1 cellular context compared by ENCODE assay signal in the genomic region with DNA sequence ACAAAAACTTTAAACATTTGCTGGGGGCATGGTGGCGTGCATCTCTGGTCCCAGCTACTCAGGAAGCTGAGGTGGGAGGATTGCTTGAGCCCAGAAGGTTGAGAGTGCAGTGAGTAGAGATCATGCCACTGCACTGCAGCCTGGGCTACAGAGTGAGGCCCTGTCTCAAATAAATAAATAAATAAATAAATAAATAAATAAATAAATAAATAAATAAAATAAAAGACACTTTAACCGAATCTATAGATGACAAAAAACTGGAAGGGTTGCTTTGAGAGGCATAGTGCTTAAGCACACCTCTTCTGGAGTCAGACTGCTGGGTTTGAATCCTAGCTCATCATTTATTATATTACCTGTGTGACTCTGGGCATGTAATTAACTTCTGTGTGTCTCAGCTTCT.
TF ChIP-seq lines count a peak whose summit lies in the region.

No MANE protein-coding gene starts in this region.

TF ChIP-seq in HEK293, 187 proteins besides CTCF, POLR2A, EP300 and RAD21 (continued from another document):
- TF ChIP-seq, protein P1, sequence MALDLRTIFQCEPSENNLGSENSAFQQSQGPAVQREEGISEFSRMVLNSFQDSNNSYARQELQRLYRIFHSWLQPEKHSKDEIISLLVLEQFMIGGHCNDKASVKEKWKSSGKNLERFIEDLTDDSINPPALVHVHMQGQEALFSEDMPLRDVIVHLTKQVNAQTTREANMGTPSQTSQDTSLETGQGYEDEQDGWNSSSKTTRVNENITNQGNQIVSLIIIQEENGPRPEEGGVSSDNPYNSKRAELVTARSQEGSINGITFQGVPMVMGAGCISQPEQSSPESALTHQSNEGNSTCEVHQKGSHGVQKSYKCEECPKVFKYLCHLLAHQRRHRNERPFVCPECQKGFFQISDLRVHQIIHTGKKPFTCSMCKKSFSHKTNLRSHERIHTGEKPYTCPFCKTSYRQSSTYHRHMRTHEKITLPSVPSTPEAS (tag by site-specific recombination; IDR thresholded peaks at IDR 0.05) = no peak
- TF ChIP-seq ZNF785 (tag by site-specific recombination; IDR thresholded peaks at IDR 0.05) (no peak), GLI4 (tag by site-specific recombination; IDR thresholded peaks at IDR 0.05) (no peak), ZNF555 (tag by site-specific recombination; conservative IDR thresholded peaks at IDR 0.05) (peak; percentile 49), ZNF394 (tag by site-specific recombination; IDR thresholded peaks at IDR 0.05; ENCODE audit: borderline replicate concordance) (peak; percentile 69; the same call in 1 of the 2 replicates), ZNF747 (tag by site-specific recombination; IDR thresholded peaks at IDR 0.05) (no peak), ZNF391 (tag by site-specific recombination; IDR thresholded peaks at IDR 0.05; ENCODE audit: borderline replicate concordance, low read depth) (no peak), ZBTB7A (tag by site-specific recombination; IDR thresholded peaks at IDR 0.05; ENCODE audit: low read depth) (no peak), ZNF24 (tag by site-specific recombination; IDR thresholded peaks at IDR 0.05) (no peak), ZNF623 (tag by site-specific recombination; IDR thresholded peaks at IDR 0.05) (peak; percentile 29; the same call in 1 of the 2 replicates), ZNF585B (tag by site-specific recombination; IDR thresholded peaks at IDR 0.05) (no peak), ZNF544 (tag by site-specific recombination; IDR thresholded peaks at IDR 0.05) (no peak)
- TF ChIP-seq, protein P2, sequence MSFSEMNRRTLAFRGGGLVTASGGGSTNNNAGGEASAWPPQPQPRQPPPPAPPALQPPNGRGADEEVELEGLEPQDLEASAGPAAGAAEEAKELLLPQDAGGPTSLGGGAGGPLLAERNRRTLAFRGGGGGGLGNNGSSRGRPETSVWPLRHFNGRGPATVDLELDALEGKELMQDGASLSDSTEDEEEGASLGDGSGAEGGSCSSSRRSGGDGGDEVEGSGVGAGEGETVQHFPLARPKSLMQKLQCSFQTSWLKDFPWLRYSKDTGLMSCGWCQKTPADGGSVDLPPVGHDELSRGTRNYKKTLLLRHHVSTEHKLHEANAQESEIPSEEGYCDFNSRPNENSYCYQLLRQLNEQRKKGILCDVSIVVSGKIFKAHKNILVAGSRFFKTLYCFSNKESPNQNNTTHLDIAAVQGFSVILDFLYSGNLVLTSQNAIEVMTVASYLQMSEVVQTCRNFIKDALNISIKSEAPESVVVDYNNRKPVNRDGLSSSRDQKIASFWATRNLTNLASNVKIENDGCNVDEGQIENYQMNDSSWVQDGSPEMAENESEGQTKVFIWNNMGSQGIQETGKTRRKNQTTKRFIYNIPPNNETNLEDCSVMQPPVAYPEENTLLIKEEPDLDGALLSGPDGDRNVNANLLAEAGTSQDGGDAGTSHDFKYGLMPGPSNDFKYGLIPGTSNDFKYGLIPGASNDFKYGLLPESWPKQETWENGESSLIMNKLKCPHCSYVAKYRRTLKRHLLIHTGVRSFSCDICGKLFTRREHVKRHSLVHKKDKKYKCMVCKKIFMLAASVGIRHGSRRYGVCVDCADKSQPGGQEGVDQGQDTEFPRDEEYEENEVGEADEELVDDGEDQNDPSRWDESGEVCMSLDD (tag by site-specific recombination; IDR thresholded peaks at IDR 0.05) = no peak
- TF ChIP-seq, protein P3, sequence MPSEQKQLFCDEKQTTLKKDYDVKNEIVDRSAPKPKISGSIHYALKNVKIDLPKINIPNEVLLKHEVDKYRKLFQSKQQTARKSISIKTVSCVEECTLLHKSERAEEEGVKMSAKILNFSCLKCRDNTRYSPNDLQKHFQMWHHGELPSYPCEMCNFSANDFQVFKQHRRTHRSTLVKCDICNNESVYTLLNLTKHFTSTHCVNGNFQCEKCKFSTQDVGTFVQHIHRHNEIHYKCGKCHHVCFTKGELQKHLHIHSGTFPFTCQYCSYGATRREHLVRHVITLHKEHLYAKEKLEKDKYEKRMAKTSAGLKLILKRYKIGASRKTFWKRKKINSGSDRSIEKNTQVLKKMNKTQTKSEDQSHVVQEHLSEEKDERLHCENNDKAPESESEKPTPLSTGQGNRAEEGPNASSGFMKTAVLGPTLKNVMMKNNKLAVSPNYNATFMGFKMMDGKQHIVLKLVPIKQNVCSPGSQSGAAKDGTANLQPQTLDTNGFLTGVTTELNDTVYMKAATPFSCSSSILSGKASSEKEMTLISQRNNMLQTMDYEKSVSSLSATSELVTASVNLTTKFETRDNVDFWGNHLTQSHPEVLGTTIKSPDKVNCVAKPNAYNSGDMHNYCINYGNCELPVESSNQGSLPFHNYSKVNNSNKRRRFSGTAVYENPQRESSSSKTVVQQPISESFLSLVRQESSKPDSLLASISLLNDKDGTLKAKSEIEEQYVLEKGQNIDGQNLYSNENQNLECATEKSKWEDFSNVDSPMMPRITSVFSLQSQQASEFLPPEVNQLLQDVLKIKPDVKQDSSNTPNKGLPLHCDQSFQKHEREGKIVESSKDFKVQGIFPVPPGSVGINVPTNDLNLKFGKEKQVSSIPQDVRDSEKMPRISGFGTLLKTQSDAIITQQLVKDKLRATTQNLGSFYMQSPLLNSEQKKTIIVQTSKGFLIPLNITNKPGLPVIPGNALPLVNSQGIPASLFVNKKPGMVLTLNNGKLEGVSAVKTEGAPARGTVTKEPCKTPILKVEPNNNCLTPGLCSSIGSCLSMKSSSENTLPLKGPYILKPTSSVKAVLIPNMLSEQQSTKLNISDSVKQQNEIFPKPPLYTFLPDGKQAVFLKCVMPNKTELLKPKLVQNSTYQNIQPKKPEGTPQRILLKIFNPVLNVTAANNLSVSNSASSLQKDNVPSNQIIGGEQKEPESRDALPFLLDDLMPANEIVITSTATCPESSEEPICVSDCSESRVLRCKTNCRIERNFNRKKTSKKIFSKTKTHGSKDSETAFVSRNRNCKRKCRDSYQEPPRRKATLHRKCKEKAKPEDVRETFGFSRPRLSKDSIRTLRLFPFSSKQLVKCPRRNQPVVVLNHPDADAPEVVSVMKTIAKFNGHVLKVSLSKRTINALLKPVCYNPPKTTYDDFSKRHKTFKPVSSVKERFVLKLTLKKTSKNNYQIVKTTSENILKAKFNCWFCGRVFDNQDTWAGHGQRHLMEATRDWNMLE (tag by site-specific recombination; conservative IDR thresholded peaks at IDR 0.05; ENCODE audit: low read depth) = peak; percentile 49; the same call in 1 of the 2 replicates
- TF ChIP-seq, protein P4, sequence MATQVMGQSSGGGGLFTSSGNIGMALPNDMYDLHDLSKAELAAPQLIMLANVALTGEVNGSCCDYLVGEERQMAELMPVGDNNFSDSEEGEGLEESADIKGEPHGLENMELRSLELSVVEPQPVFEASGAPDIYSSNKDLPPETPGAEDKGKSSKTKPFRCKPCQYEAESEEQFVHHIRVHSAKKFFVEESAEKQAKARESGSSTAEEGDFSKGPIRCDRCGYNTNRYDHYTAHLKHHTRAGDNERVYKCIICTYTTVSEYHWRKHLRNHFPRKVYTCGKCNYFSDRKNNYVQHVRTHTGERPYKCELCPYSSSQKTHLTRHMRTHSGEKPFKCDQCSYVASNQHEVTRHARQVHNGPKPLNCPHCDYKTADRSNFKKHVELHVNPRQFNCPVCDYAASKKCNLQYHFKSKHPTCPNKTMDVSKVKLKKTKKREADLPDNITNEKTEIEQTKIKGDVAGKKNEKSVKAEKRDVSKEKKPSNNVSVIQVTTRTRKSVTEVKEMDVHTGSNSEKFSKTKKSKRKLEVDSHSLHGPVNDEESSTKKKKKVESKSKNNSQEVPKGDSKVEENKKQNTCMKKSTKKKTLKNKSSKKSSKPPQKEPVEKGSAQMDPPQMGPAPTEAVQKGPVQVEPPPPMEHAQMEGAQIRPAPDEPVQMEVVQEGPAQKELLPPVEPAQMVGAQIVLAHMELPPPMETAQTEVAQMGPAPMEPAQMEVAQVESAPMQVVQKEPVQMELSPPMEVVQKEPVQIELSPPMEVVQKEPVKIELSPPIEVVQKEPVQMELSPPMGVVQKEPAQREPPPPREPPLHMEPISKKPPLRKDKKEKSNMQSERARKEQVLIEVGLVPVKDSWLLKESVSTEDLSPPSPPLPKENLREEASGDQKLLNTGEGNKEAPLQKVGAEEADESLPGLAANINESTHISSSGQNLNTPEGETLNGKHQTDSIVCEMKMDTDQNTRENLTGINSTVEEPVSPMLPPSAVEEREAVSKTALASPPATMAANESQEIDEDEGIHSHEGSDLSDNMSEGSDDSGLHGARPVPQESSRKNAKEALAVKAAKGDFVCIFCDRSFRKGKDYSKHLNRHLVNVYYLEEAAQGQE (tag by site-specific recombination; IDR thresholded peaks at IDR 0.05) = 0 out of 2 replicates have a peak, but pooled peaks have one; percentile 19
- TF ChIP-seq, protein P5, sequence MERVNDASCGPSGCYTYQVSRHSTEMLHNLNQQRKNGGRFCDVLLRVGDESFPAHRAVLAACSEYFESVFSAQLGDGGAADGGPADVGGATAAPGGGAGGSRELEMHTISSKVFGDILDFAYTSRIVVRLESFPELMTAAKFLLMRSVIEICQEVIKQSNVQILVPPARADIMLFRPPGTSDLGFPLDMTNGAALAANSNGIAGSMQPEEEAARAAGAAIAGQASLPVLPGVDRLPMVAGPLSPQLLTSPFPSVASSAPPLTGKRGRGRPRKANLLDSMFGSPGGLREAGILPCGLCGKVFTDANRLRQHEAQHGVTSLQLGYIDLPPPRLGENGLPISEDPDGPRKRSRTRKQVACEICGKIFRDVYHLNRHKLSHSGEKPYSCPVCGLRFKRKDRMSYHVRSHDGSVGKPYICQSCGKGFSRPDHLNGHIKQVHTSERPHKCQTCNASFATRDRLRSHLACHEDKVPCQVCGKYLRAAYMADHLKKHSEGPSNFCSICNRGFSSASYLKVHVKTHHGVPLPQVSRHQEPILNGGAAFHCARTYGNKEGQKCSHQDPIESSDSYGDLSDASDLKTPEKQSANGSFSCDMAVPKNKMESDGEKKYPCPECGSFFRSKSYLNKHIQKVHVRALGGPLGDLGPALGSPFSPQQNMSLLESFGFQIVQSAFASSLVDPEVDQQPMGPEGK (tag by site-specific recombination; IDR thresholded peaks at IDR 0.05) = no peak
- TF ChIP-seq, protein P6, sequence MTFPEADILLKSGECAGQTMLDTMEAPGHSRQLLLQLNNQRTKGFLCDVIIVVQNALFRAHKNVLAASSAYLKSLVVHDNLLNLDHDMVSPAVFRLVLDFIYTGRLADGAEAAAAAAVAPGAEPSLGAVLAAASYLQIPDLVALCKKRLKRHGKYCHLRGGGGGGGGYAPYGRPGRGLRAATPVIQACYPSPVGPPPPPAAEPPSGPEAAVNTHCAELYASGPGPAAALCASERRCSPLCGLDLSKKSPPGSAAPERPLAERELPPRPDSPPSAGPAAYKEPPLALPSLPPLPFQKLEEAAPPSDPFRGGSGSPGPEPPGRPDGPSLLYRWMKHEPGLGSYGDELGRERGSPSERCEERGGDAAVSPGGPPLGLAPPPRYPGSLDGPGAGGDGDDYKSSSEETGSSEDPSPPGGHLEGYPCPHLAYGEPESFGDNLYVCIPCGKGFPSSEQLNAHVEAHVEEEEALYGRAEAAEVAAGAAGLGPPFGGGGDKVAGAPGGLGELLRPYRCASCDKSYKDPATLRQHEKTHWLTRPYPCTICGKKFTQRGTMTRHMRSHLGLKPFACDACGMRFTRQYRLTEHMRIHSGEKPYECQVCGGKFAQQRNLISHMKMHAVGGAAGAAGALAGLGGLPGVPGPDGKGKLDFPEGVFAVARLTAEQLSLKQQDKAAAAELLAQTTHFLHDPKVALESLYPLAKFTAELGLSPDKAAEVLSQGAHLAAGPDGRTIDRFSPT (tag by site-specific recombination; IDR thresholded peaks at IDR 0.05) = no peak
